In the genomic region with DNA sequence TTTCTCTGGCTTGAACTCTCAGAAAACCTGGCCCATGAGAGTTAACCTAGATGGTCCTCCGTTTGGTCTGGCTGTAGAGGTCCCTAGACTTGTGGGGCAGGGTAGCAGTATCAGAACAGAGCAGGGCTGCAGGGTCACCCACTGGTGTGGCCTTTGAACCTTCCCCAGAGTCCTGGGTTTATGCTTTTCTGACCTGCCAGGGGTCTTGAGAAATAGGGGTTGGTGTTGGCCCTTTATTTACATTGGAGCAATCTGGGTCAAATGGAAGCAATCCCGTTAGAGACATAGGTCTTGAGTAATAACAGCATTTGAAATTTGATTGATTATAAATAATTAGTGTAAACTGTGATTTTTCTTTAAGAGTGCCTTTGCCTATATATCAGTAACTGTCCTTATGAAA, we compare ENCODE assay signal across 9 cellular contexts. TPM values are rescaled to one million over a fixed set of nuclear protein-coding genes. Genes with fewer than 3 reads are reported as not detected.
"Had no signal": no experiment of that assay in that cellular context is flagged by ENCODE, and none has a peak within 500 bp of the region (broad histone marks: within the 10 kb centered on the region; RNA-seq: fewer than 3 reads in every experiment).

No MANE protein-coding gene starts in this region.

- FAIRE-seq: G401.6, GM12878, GM12891, GM12892, GM18507, GM19239 had no signal

- DNase-seq: GDM1, GF-D8 had no signal

- H3K4me3 ChIP-seq: GM12878 had no signal

- ATAC-seq: GM12878 had no signal

RNA-seq across cellular contexts. Expression of a gene that starts 23.8 kb away (rescaled TPM):
- total RNA-seq: G401 had no signal
